1 cellular context compared by ENCODE assay signal in genomic region chr17:60817187-60817586, GRCh38.
TF ChIP-seq lines count a peak whose summit lies in the region.

No MANE protein-coding gene starts in this region.

TF ChIP-seq in SK-N-SH, 30 proteins besides CTCF, POLR2A, EP300 and RAD21:
- TF ChIP-seq RCOR1 (IDR thresholded peaks at IDR 0.05; ENCODE audit: low read length) = no peak
- TF ChIP-seq CHD2 (IDR thresholded peaks at IDR 0.05; ENCODE audit: low read length, partially characterized antibody) = no peak
- no peak for TF ChIP-seq GATA2 (CRISPR knock-in tag; IDR thresholded peaks at IDR 0.05)
- TF ChIP-seq ELF1 (IDR thresholded peaks at IDR 0.05) = no peak
- no peak for TF ChIP-seq TCF12 (IDR thresholded peaks at IDR 0.05)
- TF ChIP-seq FOXJ3 (CRISPR knock-in tag; IDR thresholded peaks at IDR 0.05) = no peak
- peak; percentile 46; the same call in 1 of the 2 replicates for TF ChIP-seq FOSL2 (IDR thresholded peaks at IDR 0.05; ENCODE audit: borderline replicate concordance, low read depth)
- TF ChIP-seq REST (IDR thresholded peaks at IDR 0.05; ENCODE audit: low read depth, low read length) = no peak
- no peak for TF ChIP-seq MXI1 (IDR thresholded peaks at IDR 0.05; ENCODE audit: low read depth, low read length)
- peak; percentile 45; the same call in 1 of the 2 replicates for TF ChIP-seq PBX3 (IDR thresholded peaks at IDR 0.05)
- TF ChIP-seq YY1 (IDR thresholded peaks at IDR 0.05; ENCODE audit: low read depth) = no peak
- no peak for TF ChIP-seq RFX5 (IDR thresholded peaks at IDR 0.05; ENCODE audit: low read length)
- no peak for TF ChIP-seq EZH2phosphoT487 (IDR thresholded peaks at IDR 0.05; ENCODE audit: borderline replicate concordance, low read depth)
- peak; percentile 73; the same call in 1 of the 2 replicates for TF ChIP-seq MEF2A (IDR thresholded peaks at IDR 0.05; ENCODE audit: borderline replicate concordance, low read depth)
- no peak for TF ChIP-seq USF1 (IDR thresholded peaks at IDR 0.05; ENCODE audit: borderline replicate concordance, low read depth)
